In the genomic region with DNA sequence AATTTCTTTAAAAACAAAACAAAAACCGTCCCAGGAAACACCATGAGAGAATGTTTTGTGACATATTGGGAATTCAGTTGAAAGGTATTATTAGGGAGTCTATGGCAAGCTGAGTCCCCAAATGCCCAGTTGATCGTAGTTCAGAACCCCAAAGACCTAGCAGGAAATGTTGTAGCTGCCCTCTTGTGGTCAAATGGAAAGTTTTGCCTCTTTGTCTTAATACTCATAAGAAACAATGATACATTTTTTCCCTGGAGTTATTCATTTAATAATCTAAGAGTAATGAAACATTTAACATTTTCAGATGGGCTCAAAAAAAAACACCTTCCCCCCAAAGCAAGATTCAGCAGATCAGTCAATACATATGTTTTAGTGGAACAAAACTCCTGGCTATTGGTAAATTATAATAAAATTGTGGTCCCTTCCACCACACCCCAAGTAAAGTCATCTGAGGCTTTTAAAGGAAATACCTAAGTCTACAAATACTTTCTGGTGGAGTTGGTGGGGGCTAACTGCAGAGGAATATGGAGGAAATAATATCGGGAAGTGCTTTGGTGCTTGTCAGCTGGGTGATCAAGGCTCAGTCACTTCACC, we compare ENCODE assay signal across 8 cellular contexts. TPM values are rescaled to one million over a fixed set of nuclear protein-coding genes. Genes with fewer than 3 reads are reported as not detected.
DNase-seq lines count a peak whose midpoint lies in the region; ATAC-seq, FAIRE-seq and TF ChIP-seq lines count a peak whose summit lies in the region.

No MANE protein-coding gene starts in this region.

- 10% methylated on average over 3 of the region's 3 CpGs for WGBS in A549 (ENCODE audit: missing lambda C conversion rate)
- 19 to 29% (median 25%) methylated on average over 3 of the region's 3 CpGs for WGBS in small intestine, 3 donors

- peak; percentile 93 to 95 for TF ChIP-seq RAD21 in A549 (conservative IDR thresholded peaks at IDR 0.05 in 1 of 2, IDR thresholded peaks at IDR 0.05 in 1 of 2)

- no peak overlapping the region for H3K27ac Mint-ChIP-seq in activated T-helper 17 cell treated with anti-CD3 and anti-CD28 coated beads, Interleukin-2, amount 50 U/mL, for 72 hours

- H3K79me2 ChIP-seq in KMS-11 (ENCODE audit: insufficient read depth, low read depth), result no peaks in the 10 kb centered on the region

- TF ChIP-seq POLR2A in A549 (IDR thresholded peaks at IDR 0.05; ENCODE audit: low read length), result no peak

- H3K9ac ChIP-seq in KMS-11 (no peak overlapping the region), SK-N-MC (ENCODE audit: insufficient read length) (no peak overlapping the region)

- no peak for TF ChIP-seq EP300 in A549 (IDR thresholded peaks at IDR 0.05)

- H3K4me3 ChIP-seq in A549 (no peak overlapping the region), KMS-11 (IDR thresholded peaks at IDR 0.05; ENCODE audit: insufficient read depth, low read depth, low read length) (no peak overlapping the region), SK-N-MC (no peak overlapping the region), small intestine (ENCODE audit: low read depth in 1 of 2, low read length in 2 of 2) (no peak overlapping the region)

- ATAC-seq in A549 (peak; percentile 74 to 75; a peak in 5 of 6 replicates), foreskin keratinocyte (no peak), GM18907 (IDR thresholded peaks at IDR 0.05; ENCODE audit: unreplicated experiment) (no peak)
- no peak for ATAC-seq in activated T-helper 17 cell treated with anti-CD3 and anti-CD28 coated beads, Interleukin-2, amount 50 U/mL, for 72 hours (replicated peaks)

- H3K27me3 ChIP-seq in KMS-11 (ENCODE audit: insufficient read depth, low read depth), result no peaks in the 10 kb centered on the region
- no peaks in the 10 kb centered on the region for H3K27me3 ChIP-seq in foreskin keratinocyte
- H3K27me3 ChIP-seq in small intestine (ENCODE audit: control insufficient read depth in 2 of 2, insufficient read depth in 2 of 2, low read length in 2 of 2), result peaks cover 0 to 1% of the 10 kb centered on the region in 2 donors

- peak overlapping the region; percentile 50 for H3K4me2 ChIP-seq in A549
- H3K4me2 ChIP-seq in KMS-11, result no peak overlapping the region

- DNase-seq in A549 (ENCODE audit: low read depth in 1 of 2, low spot score in 1 of 2) (peak; percentile 43 to 76), SK-N-MC (ENCODE audit: low read depth, low spot score) (peak; percentile 5), foreskin keratinocyte (peak in 1 of 2 donors; percentile 57), small intestine (peak; percentile 42)

- peak; percentile 89 for FAIRE-seq in A549 (lab: Jason Lieb, UNC)
- FAIRE-seq in small intestine (lab: Jason Lieb, UNC), result no peak

- H2AFZ ChIP-seq in KMS-11 (ENCODE audit: low read depth), result no peak overlapping the region

- H3K36me3 ChIP-seq in KMS-11 (ENCODE audit: insufficient read depth) (no peaks in the 10 kb centered on the region), SK-N-MC (ENCODE audit: insufficient read depth, low read length) (no peaks in the 10 kb centered on the region), small intestine (ENCODE audit: control insufficient read depth in 2 of 2, insufficient read depth in 2 of 2, low read length in 2 of 2) (no peaks in the 10 kb centered on the region)

- no peaks in the 10 kb centered on the region for H3K36me3 Mint-ChIP-seq in activated T-helper 17 cell treated with anti-CD3 and anti-CD28 coated beads, Interleukin-2, amount 50 U/mL, for 72 hours (ENCODE audit: low read depth)

- CTCF ChIA-PET in A549 (lab: Yijun Ruan, JAX), result interaction anchor here (0.5 to 9.7 kb wide), 57 partner anchors 8 to 401 kb away, joined by 3 to 148 read pairs (median 4); a partner anchor contains a TSS

- peak; percentile 97 for TF ChIP-seq CTCF in A549 (IDR thresholded peaks at IDR 0.05)
- TF ChIP-seq CTCF in GM12872 (IDR thresholded peaks at IDR 0.05; ENCODE audit: insufficient read depth, low read depth, low read length), result peak; percentile 57
- peak; percentile 74 for TF ChIP-seq CTCF in KMS-11 (conservative IDR thresholded peaks at IDR 0.05; ENCODE audit: low read depth, low read length)
- TF ChIP-seq CTCF in foreskin keratinocyte (conservative IDR thresholded peaks at IDR 0.05), result peak; percentile 83

- H3K9me3 ChIP-seq in A549 (no peaks in the 10 kb centered on the region), SK-N-MC (ENCODE audit: low read depth, low read length) (no peaks in the 10 kb centered on the region), small intestine (ENCODE audit: control insufficient read depth, low read depth) (no peaks in the 10 kb centered on the region)

- peaks cover 8% of the 10 kb centered on the region for H3K27me3 Mint-ChIP-seq in activated T-helper 17 cell treated with anti-CD3 and anti-CD28 coated beads, Interleukin-2, amount 50 U/mL, for 72 hours

- H4K20me1 ChIP-seq in KMS-11 (ENCODE audit: insufficient read depth), result no peaks in the 10 kb centered on the region

- no peak overlapping the region for H3K4me3 Mint-ChIP-seq in activated T-helper 17 cell treated with anti-CD3 and anti-CD28 coated beads, Interleukin-2, amount 50 U/mL, for 72 hours

- H3K4me1 ChIP-seq in A549, result peaks cover 29% of the 10 kb centered on the region
- no peaks in the 10 kb centered on the region for H3K4me1 ChIP-seq in KMS-11 (ENCODE audit: low read depth, poor library complexity, severe bottlenecking)
- peaks cover 22% of the 10 kb centered on the region for H3K4me1 ChIP-seq in foreskin keratinocyte
- H3K4me1 ChIP-seq in small intestine (ENCODE audit: control insufficient read depth in 2 of 2, insufficient read depth in 1 of 2, low read depth in 1 of 2, low read length in 1 of 2), result no peaks in the 10 kb centered on the region

- H3K27ac ChIP-seq in A549, result peak overlapping the region; percentile 43 to 67; a peak in 5 of 6 replicates
- H3K27ac ChIP-seq in KMS-11, result no peak overlapping the region
- H3K27ac ChIP-seq in SK-N-MC, result no peak overlapping the region
- H3K27ac ChIP-seq in foreskin keratinocyte, result no peak overlapping the region
- H3K27ac ChIP-seq in small intestine (ENCODE audit: low read depth in 1 of 2, low read length in 1 of 2), result no peak overlapping the region

- H3K4me1 Mint-ChIP-seq in activated T-helper 17 cell treated with anti-CD3 and anti-CD28 coated beads, Interleukin-2, amount 50 U/mL, for 72 hours, result no peaks in the 10 kb centered on the region

- no peaks in the 10 kb centered on the region for H3K9me3 Mint-ChIP-seq in activated T-helper 17 cell treated with anti-CD3 and anti-CD28 coated beads, Interleukin-2, amount 50 U/mL, for 72 hours

- POLR2A ChIA-PET in A549 (lab: Yijun Ruan, JAX), result no interaction called here

TF ChIP-seq in A549, 52 proteins besides CTCF, POLR2A, EP300 and RAD21:
- TF ChIP-seq CBX8 (IDR thresholded peaks at IDR 0.05) (no peak), SMC3 (IDR thresholded peaks at IDR 0.05) (peak; percentile 99)

RNA-seq across cellular contexts. Expression of a gene that starts 37.8 kb away (rescaled TPM):
- polyA plus RNA-seq in A549 (2011; rRNA removed) (54.6 and 59.2 TPM in 2 replicates), A549 (2017; fragmentation: RNase III; extraction: RNeasy Plus Mini Kit Qiagen cat#74134 plus additional on column Dnase treatment) (48.5 to 66.6 TPM (median 49.0 TPM) in 3 replicates), foreskin keratinocyte (62.6 and 119 TPM in 2 replicates), small intestine (10 to 100 TPM in 1 of 3 donors, 1 to 10 TPM in 1, under 1 TPM in 1; 0.89 to 50.1 (median 5.9) TPM)
- polyA plus RNA-seq in A549 (2012; cell fraction: cytosol; rRNA removed), result 43.0 and 48.8 TPM in 2 replicates
- polyA plus RNA-seq in A549 (2012; cell fraction: nucleus; rRNA removed), result 73.6 and 112 TPM in 2 replicates
- 44.0 and 49.4 TPM in 2 replicates for polyA minus RNA-seq in A549 (2011; rRNA and poly(A)+ RNA removed)
- total RNA-seq in foreskin keratinocyte, result 109 and 182 TPM in 2 replicates
- not detected for total RNA-seq in activated T-helper 17 cell treated with anti-CD3 and anti-CD28 coated beads, Interleukin-2, amount 50 U/mL, for 72 hours

Comparison
In these comparisons a context has a peak if more than half of its experiments do, and no peak if none do; other contexts are left out.
1. ATAC-seq: peak in A549 (2 of 2); none in foreskin keratinocyte (single experiment), activated T-helper 17 cell treated with anti-CD3 and anti-CD28 coated beads, Interleukin-2, amount 50 U/mL, for 72 hours (single experiment) and GM18907 (single experiment).
2. H3K27ac ChIP-seq: peak in A549 (2 of 2); none in KMS-11 (single experiment), SK-N-MC (single experiment), foreskin keratinocyte (single experiment) and small intestine (0 of 2).
3. Peak in every context shown above with its lines, with median percentiles within 50 percentile points of each other: CTCF ChIP-seq.